Comparison of ENCODE assay signal across 1 cellular context in the genomic region with DNA sequence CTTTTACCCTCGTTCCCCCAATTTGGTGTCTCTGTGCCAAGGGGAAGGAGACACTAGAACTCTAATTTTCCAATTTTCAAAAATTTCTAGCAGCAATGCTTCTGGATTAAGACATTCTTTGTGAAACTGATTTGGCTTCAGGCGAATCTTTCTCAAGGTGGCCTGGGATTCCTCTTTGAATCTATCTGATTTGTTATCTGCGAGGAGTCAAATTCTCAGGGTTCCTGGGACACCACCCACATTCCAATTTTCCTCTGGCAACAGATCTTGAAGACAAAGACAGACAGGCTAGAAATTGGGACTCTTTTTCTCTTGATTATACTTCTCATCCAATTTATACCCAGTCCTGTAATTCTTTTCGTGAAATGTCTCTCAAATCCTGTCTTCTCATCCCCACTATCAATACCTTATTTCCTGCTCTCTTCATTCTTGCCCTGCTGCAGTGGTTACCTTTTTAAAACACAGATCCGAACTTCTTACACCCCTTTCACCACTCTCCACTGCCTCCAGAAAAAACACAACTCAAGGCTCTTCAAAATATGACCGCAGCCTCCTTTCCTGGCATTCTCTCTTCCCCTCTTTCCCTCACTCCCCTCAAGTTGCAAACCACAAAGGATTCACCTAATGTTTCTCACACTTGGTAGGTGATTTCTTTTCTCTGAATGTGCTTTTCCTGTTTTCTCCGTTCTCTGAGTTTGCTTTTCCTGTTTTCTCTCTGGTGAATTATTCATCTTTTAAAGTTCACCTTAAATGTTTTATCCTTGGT.
TF ChIP-seq lines count a peak whose summit lies in the region.

No MANE protein-coding gene starts in this region.

TF ChIP-seq in HEK293T, 16 proteins besides CTCF, POLR2A, EP300 and RAD21 (continued from another document):
- TF ChIP-seq PKNOX1 (IDR thresholded peaks at IDR 0.05) (no peak), LEF1 (IDR thresholded peaks at IDR 0.05; ENCODE audit: borderline replicate concordance) (no peak), TARDBP (IDR thresholded peaks at IDR 0.05) (no peak)
